ENCODE assay signal across 12 cellular contexts in the genomic region with DNA sequence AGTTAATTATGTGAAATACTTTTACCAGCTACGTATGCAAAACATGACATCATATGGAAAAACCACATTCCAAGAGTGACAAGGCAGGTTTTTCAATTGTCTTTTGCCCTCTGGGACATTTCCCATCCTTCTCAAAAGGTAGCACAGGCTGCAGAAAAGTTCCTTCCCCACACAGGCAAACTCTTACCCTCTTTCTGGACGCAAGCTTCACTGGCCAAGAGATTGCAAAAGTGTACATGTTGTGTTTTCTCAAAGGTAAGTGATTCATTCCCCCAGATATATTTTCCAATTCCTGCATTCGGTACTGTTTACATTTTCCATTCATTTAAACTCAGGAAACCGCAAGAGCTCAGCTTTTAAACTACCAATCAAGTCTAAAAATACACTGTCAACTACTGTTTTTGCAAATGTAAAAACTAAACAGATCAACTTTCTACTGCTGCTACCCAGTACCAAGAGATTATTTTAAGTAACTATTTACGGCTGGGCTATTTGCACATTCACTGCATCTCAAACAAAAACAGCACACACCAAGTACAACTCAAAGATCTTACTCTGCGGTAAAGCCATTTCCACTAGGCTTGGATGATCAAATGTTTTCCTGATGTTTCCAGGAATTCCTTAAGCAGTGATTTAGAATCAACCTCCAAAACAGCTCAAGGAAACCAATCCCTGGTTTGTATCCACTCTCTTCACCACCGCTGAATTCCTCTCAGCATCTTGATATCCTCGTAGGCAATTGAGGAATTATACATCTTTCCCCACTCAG.
A peak's percentile ranks its signal among the peaks of the same experiment; 100 is the strongest.
DNase-seq lines count a peak whose midpoint lies in the region; ATAC-seq, FAIRE-seq and TF ChIP-seq lines count a peak whose summit lies in the region.
"Had no signal": no experiment of that assay in that cellular context is flagged by ENCODE, and none has a peak within 500 bp of the region (broad histone marks: within the 10 kb centered on the region; RNA-seq: fewer than 3 reads in every experiment).

No MANE protein-coding gene starts in this region.

- TF ChIP-seq POLR2A in HepG2 (IDR thresholded peaks at IDR 0.05; ENCODE audit: insufficient read depth in 1 of 2, low read depth in 2 of 2, low read length in 2 of 2): no peak

- no peak overlapping the region for H3K4me3 Mint-ChIP-seq in CD8-positive, alpha-beta T cell
- H3K4me3 Mint-ChIP-seq: nephron had no signal

- H3K4me1 ChIP-seq in A673 (ENCODE audit: insufficient read depth, low read length, poor library complexity, severe bottlenecking): peaks cover 12% of the 10 kb centered on the region
- H3K4me1 ChIP-seq in HAP-1: peaks cover 31% of the 10 kb centered on the region
- no peaks in the 10 kb centered on the region for H3K4me1 ChIP-seq in colonic mucosa
- 0 out of 2 replicates have a peak, but pooled peaks cover 8% of the 10 kb centered on the region for H3K4me1 ChIP-seq in HepG2 (ENCODE audit: insufficient read depth, low read length)
- no peaks in the 10 kb centered on the region for H3K4me1 ChIP-seq in CD8-positive, alpha-beta T cell (ENCODE audit: insufficient read depth, low read length)

- H3K4me2 ChIP-seq in HepG2 (ENCODE audit: low read depth, low read length): no peak overlapping the region

- POLR2A ChIA-PET in A673 (lab: Charles Lee; ENCODE audit: low non-redundant PET): no interaction called here
- POLR2A ChIA-PET in HepG2 (lab: Yijun Ruan, JAX): no interaction called here
- POLR2A ChIA-PET in CD8-positive, alpha-beta T cell (lab: Charles Lee): no interaction called here

- TF ChIP-seq RAD21 in HepG2 (CRISPR knock-in tag; IDR thresholded peaks at IDR 0.05): no peak

- no peak overlapping the region for H2AFZ ChIP-seq in HepG2 (ENCODE audit: low read length)

- H3K4me1 Mint-ChIP-seq in CD8-positive, alpha-beta T cell (ENCODE audit: low read depth): no peaks in the 10 kb centered on the region

- H3K27me3 Mint-ChIP-seq in CD8-positive, alpha-beta T cell (ENCODE audit: low read depth): no peaks in the 10 kb centered on the region

- TF ChIP-seq EP300 in HepG2 (IDR thresholded peaks at IDR 0.05; ENCODE audit: low read depth in 2 of 2, low read length in 2 of 2) (no peak), HepG2 (CRISPR knock-in tag; IDR thresholded peaks at IDR 0.05; ENCODE audit: borderline replicate concordance) (no peak)

- H3K27ac ChIP-seq in A673 (ENCODE audit: low read depth, low read length, poor library complexity, severe bottlenecking) (no peak overlapping the region), colonic mucosa (peak overlapping the region; percentile 81), HepG2 (ENCODE audit: extremely low read length, insufficient read depth, low read length) (no peak overlapping the region)
- H3K27ac ChIP-seq in CD8-positive, alpha-beta T cell (ENCODE audit: low read depth, low read length): no peak overlapping the region

- H3K27ac Mint-ChIP-seq in CD8-positive, alpha-beta T cell: no peak overlapping the region
- H3K27ac Mint-ChIP-seq: nephron had no signal

- H3K9ac ChIP-seq in colonic mucosa (ENCODE audit: low read depth in 2 of 2, low read length in 2 of 2): peak overlapping the region in 1 of 2 donors; percentile 35
- no peak overlapping the region for H3K9ac ChIP-seq in HepG2 (ENCODE audit: insufficient read depth, low read depth, low read length)

- intact Hi-C loops in A673 (cut with micrococcal nuclease; ENCODE audit: unreplicated experiment) (no loop called here), colonic mucosa (cut with DNase I) (no loop called here), HepG2 (cut with micrococcal nuclease; ENCODE audit: unreplicated experiment) (no loop called here)
- intact Hi-C loops in CD8-positive, alpha-beta T cell (cut with DNase I, micrococcal nuclease): loop anchor here in 1 of 2 experiments (10.0 kb wide), 1 partner anchor 1505 kb away; no protein-coding TSS in a partner anchor

- H3K9me3 Mint-ChIP-seq in CD8-positive, alpha-beta T cell: no peaks in the 10 kb centered on the region
- H3K9me3 Mint-ChIP-seq: nephron had no signal

- no peaks in the 10 kb centered on the region for H3K36me3 Mint-ChIP-seq in CD8-positive, alpha-beta T cell

- no peaks in the 10 kb centered on the region for H4K20me1 ChIP-seq in HepG2 (ENCODE audit: insufficient read depth, low read length)

- TF ChIP-seq CTCF in A673 (conservative IDR thresholded peaks at IDR 0.05; ENCODE audit: low read depth, low read length): no peak
- TF ChIP-seq CTCF in colonic mucosa (IDR thresholded peaks at IDR 0.05): no peak
- TF ChIP-seq CTCF in HepG2 (CRISPR knock-in tag; IDR thresholded peaks at IDR 0.05): no peak
- no peak for TF ChIP-seq CTCF in CD8-positive, alpha-beta T cell (IDR thresholded peaks at IDR 0.05)

- H3K79me2 ChIP-seq in HepG2 (ENCODE audit: insufficient read depth, low read length): no peaks in the 10 kb centered on the region

- WGBS in HepG2 (ENCODE audit: low lambda C conversion rate): 25% methylated on average over 8 of the region's 8 CpGs

- DNase-seq in A673 (ENCODE audit: low spot score): no peak
- DNase-seq in HAP-1 (ENCODE audit: low spot score in 2 of 2): peak; percentile 22 to 35
- DNase-seq in colonic mucosa: no peak
- no peak for DNase-seq in HepG2 (ENCODE audit: low spot score)
- DNase-seq in CD8-positive, alpha-beta T cell: no peak
- no peak for DNase-seq in activated CD8-positive, alpha-beta memory T cell treated with anti-CD3 and anti-CD28 coated beads, Interleukin-2, amount 50 U/mL, for 4 hours
- DNase-seq in GF-D8 (lab: John Stamatoyannopoulos, UW): no peak
- DNase-seq in stimulated activated CD4-positive, alpha-beta T cell treated with anti-CD3 and anti-CD28 coated beads, Interleukin-2, amount 100 ng/mL, for 24 hours: no peak
- DNase-seq: DND-41 had no signal

- H3K9me3 ChIP-seq in A673 (ENCODE audit: low read depth, low read length, poor library complexity, severe bottlenecking) (no peaks in the 10 kb centered on the region), HAP-1 (no peaks in the 10 kb centered on the region), colonic mucosa (no peaks in the 10 kb centered on the region), HepG2 (ENCODE audit: low read length) (no peaks in the 10 kb centered on the region)
- no peaks in the 10 kb centered on the region for H3K9me3 ChIP-seq in CD8-positive, alpha-beta T cell (ENCODE audit: low read length)
- H3K9me3 ChIP-seq: thoracic aorta had no signal

- CTCF ChIA-PET in A673 (lab: Charles Lee): no interaction called here
- CTCF ChIA-PET in HepG2 (lab: Yijun Ruan, JAX; ENCODE audit: low intra/inter-chr PET ratio, low total read pairs): no interaction called here
- CTCF ChIA-PET in CD8-positive, alpha-beta T cell (lab: Charles Lee): interaction anchor here (0.8 kb wide), 1 partner anchor 25 kb away, joined by 3 read pairs; no protein-coding TSS in a partner anchor

- no peaks in the 10 kb centered on the region for H3K27me3 ChIP-seq in A673 (replicated peaks; ENCODE audit: insufficient read depth, low read depth, low read length, poor library complexity)
- H3K27me3 ChIP-seq in HAP-1 (ENCODE audit: low read depth): no peaks in the 10 kb centered on the region
- H3K27me3 ChIP-seq in colonic mucosa: no peaks in the 10 kb centered on the region
- H3K27me3 ChIP-seq in HepG2 (ENCODE audit: control insufficient read depth in 1 of 2, insufficient read depth in 2 of 2, low read length in 2 of 2): no peaks in the 10 kb centered on the region; a peak in 1 of 5 replicates
- H3K27me3 ChIP-seq in CD8-positive, alpha-beta T cell (ENCODE audit: insufficient read depth, low read length): no peaks in the 10 kb centered on the region

- no peak for ATAC-seq in HepG2
- ATAC-seq in CD8-positive, alpha-beta T cell: no peak
- ATAC-seq: HCT116 had no signal

- FAIRE-seq in HepG2 (lab: Jason Lieb, UNC): no peak

- BruUV-seq in A673 (replicated peaks; lab: Mats Ljungman, UMichigan): TSS peak; percentile 43
- no TSS peak for BruUV-seq in HepG2 (replicated peaks; lab: Mats Ljungman, UMichigan)

- in situ Hi-C loops in HAP-1 (cut with MboI; ENCODE audit: low sequenced_read_pairs): no loop called here
- in situ Hi-C loops in HepG2 (cut with HindIII; ENCODE audit: extremely low pct_ligation_motif_present, low pct_unique_long_range_greater_than_20kb): no loop called here

- peak overlapping the region; percentile 29 for H3K4me3 ChIP-seq in A673 (ENCODE audit: low read depth, low read length, poor library complexity, severe bottlenecking)
- peak overlapping the region; percentile 42 for H3K4me3 ChIP-seq in HAP-1
- H3K4me3 ChIP-seq in colonic mucosa: peak overlapping the region; percentile 8
- no peak overlapping the region for H3K4me3 ChIP-seq in HepG2 (replicated peaks in 1 of 3; ENCODE audit: insufficient read depth in 1 of 3, low read depth in 2 of 3, low read length in 3 of 3)
- no peak overlapping the region for H3K4me3 ChIP-seq in CD8-positive, alpha-beta T cell (ENCODE audit: low read depth, low read length)

- H3K36me3 ChIP-seq in A673 (ENCODE audit: insufficient read depth, low read length, poor library complexity, severe bottlenecking): no peaks in the 10 kb centered on the region
- H3K36me3 ChIP-seq in HAP-1 (replicated peaks): no peaks in the 10 kb centered on the region
- no peaks in the 10 kb centered on the region for H3K36me3 ChIP-seq in colonic mucosa
- no peaks in the 10 kb centered on the region for H3K36me3 ChIP-seq in HepG2 (replicated peaks in 1 of 2; ENCODE audit: control insufficient read depth in 1 of 2, insufficient read depth in 2 of 2, low read length in 2 of 2)
- H3K36me3 ChIP-seq in CD8-positive, alpha-beta T cell (ENCODE audit: insufficient read depth, low read length): no peaks in the 10 kb centered on the region
- H3K36me3 ChIP-seq: thoracic aorta had no signal

TF ChIP-seq in HepG2, 621 proteins besides CTCF, POLR2A, EP300 and RAD21:
- TF ChIP-seq NFATC3 (CRISPR knock-in tag; IDR thresholded peaks at IDR 0.05) (no peak), AGO1 (IDR thresholded peaks at IDR 0.05; ENCODE audit: low read depth, low read length, poor library complexity, severe bottlenecking) (no peak), NR1H2 (CRISPR knock-in tag; IDR thresholded peaks at IDR 0.05; ENCODE audit: borderline replicate concordance, low read depth) (no peak), ATF7 (IDR thresholded peaks at IDR 0.05) (0 out of 2 replicates have a peak, but pooled peaks have one; percentile 22), ATF7 (CRISPR knock-in tag; IDR thresholded peaks at IDR 0.05) (no peak), MIER2 (CRISPR knock-in tag; IDR thresholded peaks at IDR 0.05) (no peak)
TF ChIP-seq in HepG2: peak in this region for 1.

Comparison
In these comparisons a context has a peak if more than half of its experiments do, and no peak if none do; other contexts are left out.
1. DNase-seq: peak in HAP-1 (2 of 2); none in A673 (single experiment), colonic mucosa (single experiment), HepG2 (single experiment), CD8-positive, alpha-beta T cell (0 of 7), activated CD8-positive, alpha-beta memory T cell treated with anti-CD3 and anti-CD28 coated beads, Interleukin-2, amount 50 U/mL, for 4 hours (single experiment), GF-D8 (single experiment) and stimulated activated CD4-positive, alpha-beta T cell treated with anti-CD3 and anti-CD28 coated beads, Interleukin-2, amount 100 ng/mL, for 24 hours (0 of 2).
2. H3K4me3 ChIP-seq: peak in A673 (single experiment), HAP-1 (single experiment) and colonic mucosa (single experiment); none in HepG2 (0 of 3) and CD8-positive, alpha-beta T cell (single experiment).